In the genomic region with DNA sequence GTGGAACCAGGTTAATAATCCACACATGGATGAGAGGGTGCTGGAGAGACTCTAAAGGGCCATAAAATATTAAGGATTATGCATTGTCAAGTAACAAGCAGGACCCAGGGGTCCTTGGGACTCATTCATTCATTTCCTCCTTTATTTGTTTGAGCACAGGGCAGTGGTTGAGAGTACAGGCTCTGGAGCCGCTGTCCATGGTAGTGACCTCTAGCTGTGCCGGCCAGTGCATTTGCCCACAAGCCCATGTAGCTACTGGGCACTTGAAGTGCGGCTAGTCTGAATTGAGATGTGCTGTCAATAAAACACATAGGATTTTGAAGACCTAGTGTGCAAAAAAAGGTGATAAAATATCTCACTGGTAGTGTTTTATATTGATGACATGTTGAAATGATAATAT, we compare ENCODE assay signal across 10 cellular contexts.
DNase-seq lines count a peak whose midpoint lies in the region; ATAC-seq and TF ChIP-seq lines count a peak whose summit lies in the region.
"Had no signal": no experiment of that assay in that cellular context is flagged by ENCODE, and none has a peak within 500 bp of the region (broad histone marks: within the 10 kb centered on the region; RNA-seq: fewer than 3 reads in every experiment).

No MANE protein-coding gene starts in this region.

- no peak overlapping the region for H3K4me3 ChIP-seq in epithelial cell of esophagus (ENCODE audit: low read length)
- H3K4me3 ChIP-seq in CD8-positive, alpha-beta T cell (ENCODE audit: low read depth, low read length), result no peak overlapping the region

- CTCF ChIA-PET in CD8-positive, alpha-beta T cell (lab: Charles Lee), result interaction anchor here (0.9 kb wide), 1 partner anchor 12 kb away, joined by 3 read pairs; no protein-coding TSS in a partner anchor

- no peaks in the 10 kb centered on the region for H3K4me1 ChIP-seq in CD8-positive, alpha-beta T cell (ENCODE audit: insufficient read depth, low read length)

- TF ChIP-seq CTCF in epithelial cell of esophagus (IDR thresholded peaks at IDR 0.05; ENCODE audit: insufficient read depth, low read depth, low read length, missing control alignments), result no peak
- TF ChIP-seq CTCF in CD8-positive, alpha-beta T cell (IDR thresholded peaks at IDR 0.05), result no peak

- no peaks in the 10 kb centered on the region for H3K27me3 Mint-ChIP-seq in CD8-positive, alpha-beta T cell (ENCODE audit: low read depth)
- H3K27me3 Mint-ChIP-seq in stimulated activated naive B cell treated with anti-CD40 and anti-IgM and Interleukin-4, amounts not matched to agents 10 μg/mL and 1 μg/mL and 100 μg/mL, for 72 hours, result peaks cover 6 to 16% of the 10 kb centered on the region in 2 donors

- no peak overlapping the region for H3K4me3 Mint-ChIP-seq in CD8-positive, alpha-beta T cell
- no peak overlapping the region for H3K4me3 Mint-ChIP-seq in stimulated activated naive B cell treated with anti-CD40 and anti-IgM and Interleukin-4, amounts not matched to agents 10 μg/mL and 1 μg/mL and 100 μg/mL, for 72 hours
- H3K4me3 Mint-ChIP-seq: T-helper 17 cell had no signal

- intact Hi-C loops in CD8-positive, alpha-beta T cell (cut with DNase I, micrococcal nuclease), result no loop called here

- no peaks in the 10 kb centered on the region for H3K9me3 Mint-ChIP-seq in CD8-positive, alpha-beta T cell
- H3K9me3 Mint-ChIP-seq in stimulated activated naive B cell treated with anti-CD40 and anti-IgM and Interleukin-4, amounts not matched to agents 10 μg/mL and 1 μg/mL and 100 μg/mL, for 72 hours, result no peaks in the 10 kb centered on the region

- no peaks in the 10 kb centered on the region for H3K4me1 Mint-ChIP-seq in CD8-positive, alpha-beta T cell (ENCODE audit: low read depth)
- H3K4me1 Mint-ChIP-seq in stimulated activated naive B cell treated with anti-CD40 and anti-IgM and Interleukin-4, amounts not matched to agents 10 μg/mL and 1 μg/mL and 100 μg/mL, for 72 hours, result no peaks in the 10 kb centered on the region

- no peak for ATAC-seq in CD8-positive, alpha-beta T cell
- ATAC-seq in stimulated activated naive B cell treated with anti-CD40 and anti-IgM and Interleukin-4, amounts not matched to agents 10 μg/mL and 1 μg/mL and 100 μg/mL, for 72 hours (replicated peaks), result no peak
- ATAC-seq: T-helper 17 cell had no signal

- no peak overlapping the region for H3K27ac ChIP-seq in CD8-positive, alpha-beta T cell (ENCODE audit: low read depth, low read length)

- H3K36me3 Mint-ChIP-seq in CD8-positive, alpha-beta T cell, result no peaks in the 10 kb centered on the region
- no peaks in the 10 kb centered on the region for H3K36me3 Mint-ChIP-seq in stimulated activated naive B cell treated with anti-CD40 and anti-IgM and Interleukin-4, amounts not matched to agents 10 μg/mL and 1 μg/mL and 100 μg/mL, for 72 hours

- H3K9me3 ChIP-seq in CD8-positive, alpha-beta T cell (ENCODE audit: low read length), result no peaks in the 10 kb centered on the region

- DNase-seq in ELR (ENCODE audit: low read depth) (peak; percentile 34), RPMI7951 (ENCODE audit: low read depth) (peak; percentile 29), epithelial cell of esophagus (ENCODE audit: low read depth) (peak; percentile 27), myocyte (ENCODE audit: low read depth) (peak; percentile 69), amniotic stem cell (lab: John Stamatoyannopoulos, UW) (no peak), NCI-H446 treated with DMSO at 0.1 percent for 48 hours (lab: John Stamatoyannopoulos, UW) (no peak)
- no peak for DNase-seq in CD8-positive, alpha-beta T cell
- no peak for DNase-seq in stimulated activated naive B cell treated with anti-CD40 and anti-IgM and Interleukin-4, amounts not matched to agents 10 μg/mL and 1 μg/mL and 100 μg/mL, for 72 hours
- DNase-seq: NCI-H524, T-helper 17 cell had no signal

- H3K36me3 ChIP-seq in CD8-positive, alpha-beta T cell (ENCODE audit: insufficient read depth, low read length), result no peaks in the 10 kb centered on the region

- POLR2A ChIA-PET in CD8-positive, alpha-beta T cell (lab: Charles Lee), result no interaction called here

- no peaks in the 10 kb centered on the region for H3K27me3 ChIP-seq in CD8-positive, alpha-beta T cell (ENCODE audit: insufficient read depth, low read length)

- no peak overlapping the region for H3K27ac Mint-ChIP-seq in CD8-positive, alpha-beta T cell
- H3K27ac Mint-ChIP-seq in stimulated activated naive B cell treated with anti-CD40 and anti-IgM and Interleukin-4, amounts not matched to agents 10 μg/mL and 1 μg/mL and 100 μg/mL, for 72 hours, result no peak overlapping the region
- H3K27ac Mint-ChIP-seq: T-helper 17 cell had no signal

Comparison
In these comparisons a context has a peak if more than half of its experiments do, and no peak if none do; other contexts are left out.
1. DNase-seq: peak in ELR (single experiment), RPMI7951 (single experiment), epithelial cell of esophagus (single experiment) and myocyte (single experiment); none in amniotic stem cell (single experiment), NCI-H446 treated with DMSO at 0.1 percent for 48 hours (single experiment), CD8-positive, alpha-beta T cell (0 of 7) and stimulated activated naive B cell treated with anti-CD40 and anti-IgM and Interleukin-4, amounts not matched to agents 10 μg/mL and 1 μg/mL and 100 μg/mL, for 72 hours (single experiment).